In genomic region chr10:12600652-12601051, GRCh38 we compare ENCODE assay signal across 28 cellular contexts.
"Had no signal": no experiment of that assay in that cellular context is flagged by ENCODE, and none has a peak within 500 bp of the region (broad histone marks: within the 10 kb centered on the region; RNA-seq: fewer than 3 reads in every experiment).

No MANE protein-coding gene starts in this region.

- DNase-seq: colonic mucosa; cortex of kidney; effector CD8-positive, alpha-beta T cell; effector memory CD8-positive, alpha-beta T cell; endodermal cell; erythroblast; esophagus squamous epithelium; foreskin fibroblast; foreskin melanocyte; gastrocnemius medialis; heart left ventricle; hypothalamus; immature natural killer cell; islet precursor cell; kidney; kidney glomerular epithelial cell; left colon; left ventricle myocardium superior; lower lobe of right lung; mesenchymal stem cell; mucosa of descending colon; naive B cell had no signal

- ATAC-seq: effector memory CD8-positive, alpha-beta T cell; esophagus mucosa; gastrocnemius medialis; heart left ventricle; left colon; left lobe of liver; left ventricle myocardium superior; mucosa of descending colon had no signal

- H3K9me3 ChIP-seq: colonic mucosa, gastrocnemius medialis, heart left ventricle, lower lobe of right lung, mucosa of descending colon had no signal

- H3K27ac Mint-ChIP-seq: dendritic cell treated with granulocyte-macrophage colony-stimulating factor and Interleukin-4, amounts not matched to agents 40 ng/mL and 50 ng/mL, for 4 days; effector memory CD8-positive, alpha-beta T cell; endodermal cell; immature natural killer cell; mesothelial cell of epicardium had no signal

- H3K36me3 ChIP-seq: colonic mucosa, esophagus squamous epithelium, gastrocnemius medialis, heart left ventricle, lower lobe of right lung had no signal

- H3K4me1 ChIP-seq: gastrocnemius medialis had no signal

- H3K79me2 ChIP-seq: hepatocyte had no signal

- H3K27me3 Mint-ChIP-seq: dendritic cell treated with granulocyte-macrophage colony-stimulating factor and Interleukin-4, amounts not matched to agents 40 ng/mL and 50 ng/mL, for 4 days; effector memory CD8-positive, alpha-beta T cell; naive B cell had no signal

- H3K36me3 Mint-ChIP-seq: immature natural killer cell, mesothelial cell of epicardium had no signal

- H3K4me3 Mint-ChIP-seq: dendritic cell treated with granulocyte-macrophage colony-stimulating factor and Interleukin-4, amounts not matched to agents 40 ng/mL and 50 ng/mL, for 4 days; effector memory CD8-positive, alpha-beta T cell; endodermal cell; immature natural killer cell; mesothelial cell of epicardium; naive B cell had no signal

- H3K4me3 ChIP-seq: colonic mucosa, esophagus squamous epithelium, gastrocnemius medialis, heart left ventricle, hepatocyte, lower lobe of right lung, mucosa of descending colon had no signal

- H2AFZ ChIP-seq: hepatocyte had no signal

- H3K27me3 ChIP-seq: colonic mucosa, esophagus squamous epithelium, gastrocnemius medialis, heart left ventricle, hepatocyte had no signal

- H3K27ac ChIP-seq: colonic mucosa, epithelial cell of prostate, esophagus squamous epithelium, gastrocnemius medialis, heart left ventricle, hepatocyte, lower lobe of right lung had no signal

- H3K4me2 ChIP-seq: hepatocyte had no signal

- H3K4me1 Mint-ChIP-seq: mesothelial cell of epicardium had no signal
